In genomic region chr17:4220655-4221054, GRCh38 we compare ENCODE assay signal across 12 cellular contexts. TPM values are rescaled to one million over a fixed set of nuclear protein-coding genes. Genes with fewer than 3 reads are reported as not detected.
DNase-seq lines count a peak whose midpoint lies in the region; ATAC-seq and TF ChIP-seq lines count a peak whose summit lies in the region.
"Had no signal": no experiment of that assay in that cellular context is flagged by ENCODE, and none has a peak within 500 bp of the region (broad histone marks: within the 10 kb centered on the region; RNA-seq: fewer than 3 reads in every experiment).

No MANE protein-coding gene starts in this region.

- no peaks in the 10 kb centered on the region for H3K27me3 ChIP-seq in aorta (ENCODE audit: control insufficient read depth in 1 of 2, insufficient read depth in 2 of 2, low read length in 1 of 2)

- no peaks in the 10 kb centered on the region for H3K27me3 Mint-ChIP-seq in activated naive CD4-positive, alpha-beta T cell treated with anti-CD3 and anti-CD28 coated beads, Interleukin-2, amount 50 U/mL, for 24 hours
- H3K27me3 Mint-ChIP-seq in glutamatergic neuron (ENCODE audit: unreplicated experiment): no peaks in the 10 kb centered on the region
- no peaks in the 10 kb centered on the region for H3K27me3 Mint-ChIP-seq in nephron (ENCODE audit: low read depth)
- no peaks in the 10 kb centered on the region; the same call in 1 of the 2 replicates for H3K27me3 Mint-ChIP-seq in HFFc6 (ENCODE audit: insufficient read depth)

- H3K36me3 ChIP-seq in aorta (ENCODE audit: control insufficient read depth in 1 of 2, insufficient read depth in 2 of 2, low read length in 1 of 2): no peaks in the 10 kb centered on the region

- no peak overlapping the region for H3K4me3 ChIP-seq in aorta (ENCODE audit: low read length in 2 of 2)

- peak overlapping the region; percentile 55 for H3K27ac Mint-ChIP-seq in activated naive CD4-positive, alpha-beta T cell treated with anti-CD3 and anti-CD28 coated beads, Interleukin-2, amount 50 U/mL, for 24 hours
- H3K27ac Mint-ChIP-seq in glutamatergic neuron (ENCODE audit: unreplicated experiment) (peak overlapping the region; percentile 20), nephron (peak overlapping the region; percentile 87 to 94 (median 89)), HFFc6 (no peak overlapping the region)

- no peak for TF ChIP-seq CTCF in glutamatergic neuron (IDR thresholded peaks at IDR 0.05; ENCODE audit: partially characterized antibody, unreplicated experiment)
- TF ChIP-seq CTCF in nephron (IDR thresholded peaks at IDR 0.05; ENCODE audit: unreplicated experiment in 3 of 3): no peak
- no peak for TF ChIP-seq CTCF in HFFc6 (IDR thresholded peaks at IDR 0.05)

- peaks cover 5% of the 10 kb centered on the region for H3K4me1 Mint-ChIP-seq in activated naive CD4-positive, alpha-beta T cell treated with anti-CD3 and anti-CD28 coated beads, Interleukin-2, amount 50 U/mL, for 24 hours
- H3K4me1 Mint-ChIP-seq in glutamatergic neuron (ENCODE audit: low read depth, unreplicated experiment) (peaks cover 8% of the 10 kb centered on the region), nephron (peaks cover 14% of the 10 kb centered on the region), HFFc6 (ENCODE audit: low read depth) (peaks cover 1% of the 10 kb centered on the region)

- H3K9me3 ChIP-seq in aorta (ENCODE audit: control insufficient read depth, low read length): no peaks in the 10 kb centered on the region

- DNase-seq in activated naive CD4-positive, alpha-beta T cell treated with Interleukin-2 at 50 U/mL for 16 hours: no peak
- DNase-seq in glutamatergic neuron (no peak), aorta (no peak), NCI-H187 (lab: John Stamatoyannopoulos, UW) (no peak), HFFc6 (no peak)
- DNase-seq: activated CD4-positive, alpha-beta T cell treated with anti-CD3 and anti-CD28 coated beads, Interleukin-2, amount 50 U/mL, for 4 hours; midbrain; MM.1S; NK-92 treated with Interleukin-12 subunit alpha and Interleukin-12 subunit beta, amount 100 ng/mL, for 24 hours had no signal

- H3K4me1 ChIP-seq in aorta (ENCODE audit: control insufficient read depth in 1 of 2, insufficient read depth in 2 of 2, low read length in 2 of 2): no peaks in the 10 kb centered on the region

- H3K9me3 Mint-ChIP-seq in activated naive CD4-positive, alpha-beta T cell treated with anti-CD3 and anti-CD28 coated beads, Interleukin-2, amount 50 U/mL, for 24 hours: no peaks in the 10 kb centered on the region
- peaks cover under 1% of the 10 kb centered on the region for H3K9me3 Mint-ChIP-seq in glutamatergic neuron (ENCODE audit: unreplicated experiment)
- no peaks in the 10 kb centered on the region for H3K9me3 Mint-ChIP-seq in nephron
- H3K9me3 Mint-ChIP-seq in HFFc6: no peaks in the 10 kb centered on the region

- H3K4me3 Mint-ChIP-seq in activated naive CD4-positive, alpha-beta T cell treated with anti-CD3 and anti-CD28 coated beads, Interleukin-2, amount 50 U/mL, for 24 hours: no peak overlapping the region
- no peak overlapping the region for H3K4me3 Mint-ChIP-seq in glutamatergic neuron (ENCODE audit: unreplicated experiment)
- H3K4me3 Mint-ChIP-seq in nephron: peak overlapping the region in 1 of 3 experiments; percentile 37
- no peak overlapping the region for H3K4me3 Mint-ChIP-seq in HFFc6

- intact Hi-C loops in aorta (cut with DNase I): no loop called here

- WGBS in aorta, 2 donors: 6 to 9% methylated on average over 7 of the region's 7 CpGs

- peaks cover 7% of the 10 kb centered on the region for H3K36me3 Mint-ChIP-seq in activated naive CD4-positive, alpha-beta T cell treated with anti-CD3 and anti-CD28 coated beads, Interleukin-2, amount 50 U/mL, for 24 hours
- H3K36me3 Mint-ChIP-seq in glutamatergic neuron (ENCODE audit: unreplicated experiment) (peaks cover 5% of the 10 kb centered on the region), nephron (ENCODE audit: low read depth) (peaks cover 28% of the 10 kb centered on the region), HFFc6 (ENCODE audit: low read depth) (peaks cover under 1% of the 10 kb centered on the region; the same call in 1 of the 2 replicates)

- H3K27ac ChIP-seq in aorta (ENCODE audit: low read depth in 1 of 2, low read length in 2 of 2): peak overlapping the region; percentile 60 to 77

- peak; percentile 80 for ATAC-seq in aorta (ENCODE audit: low FRiP score)
- ATAC-seq in GM21367 (IDR thresholded peaks at IDR 0.05; ENCODE audit: unreplicated experiment): no peak

RNA-seq across cellular contexts. Expression of gene ANKFY1, which starts 43.1 kb away (rescaled TPM):
- total RNA-seq in glutamatergic neuron (ENCODE audit: unreplicated experiment) (80.5 TPM), aorta (10 to 100 TPM; 58.0 to 71.6 TPM)
- polyA plus RNA-seq in aorta: 10 to 100 TPM in 1 of 2 donors, 1 to 10 TPM in 1; 4.5 to 17.4 TPM
- total RNA-seq in HFFc6 (2021; fragmentation: NEBNext Ultra II Directional; extraction: Animal tissue kit (Norgen Biotek cat#: 25700)): 10 to 100 TPM; 37.1 to 45.1 (median 40.7) TPM
